Comparison of ENCODE assay signal across 8 cellular contexts in the genomic region with DNA sequence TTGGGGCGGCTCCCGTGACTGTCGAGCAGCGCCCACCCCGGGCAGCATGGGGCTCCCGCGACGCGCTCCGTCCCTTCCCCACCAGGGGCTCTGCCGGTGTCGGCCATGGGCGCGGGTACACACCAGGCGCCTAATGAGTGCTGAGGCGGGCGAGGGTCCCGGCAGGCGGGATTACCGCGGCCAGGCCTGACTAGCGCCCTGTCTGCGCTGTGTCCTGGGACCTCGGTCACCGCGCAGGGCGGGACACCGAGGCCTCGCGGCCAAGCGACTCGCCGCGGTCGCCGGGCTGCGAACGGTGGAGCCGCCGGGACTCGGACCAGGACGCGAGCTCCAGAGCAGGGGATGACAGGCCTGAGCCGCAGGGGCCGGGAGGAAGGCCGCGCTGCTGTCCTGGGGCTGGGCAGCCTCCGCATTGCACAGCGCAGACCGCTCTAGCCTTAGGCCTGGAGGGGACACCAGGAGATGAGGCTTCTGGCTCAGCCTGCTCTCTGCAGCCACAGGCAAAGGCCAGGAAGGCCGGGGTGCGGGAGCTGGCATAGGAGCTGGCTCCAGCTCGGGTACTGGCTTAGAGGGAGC. TPM values are rescaled to one million over a fixed set of nuclear protein-coding genes. Genes with fewer than 3 reads are reported as not detected.
DNase-seq lines count a peak whose midpoint lies in the region; ATAC-seq and TF ChIP-seq lines count a peak whose summit lies in the region.

No MANE protein-coding gene starts in this region.

- intact Hi-C loops in CD14-positive monocyte (cut with micrococcal nuclease) (loop anchor here (5.0 to 10.0 kb wide), 2 partner anchors 41 to 244 kb away; partner anchors contain the start of genes AGPAT2 (in 2 of the 2) and SEC16A (in 1 of the 2)), sciatic nerve (cut with DNase I) (no loop called here)

- H3K4me3 Mint-ChIP-seq in CD14-positive monocyte: peak overlapping the region; percentile 57 to 72
- H3K4me3 Mint-ChIP-seq in activated naive CD8-positive, alpha-beta T cell treated with anti-CD3 and anti-CD28 coated beads for 36 hours: peak overlapping the region; percentile 63

- H3K27me3 Mint-ChIP-seq in CD14-positive monocyte (ENCODE audit: low read depth in 3 of 3): peaks cover 6 to 12% (median 11%) of the 10 kb centered on the region in 3 donors
- peaks cover 3% of the 10 kb centered on the region for H3K27me3 Mint-ChIP-seq in activated naive CD8-positive, alpha-beta T cell treated with anti-CD3 and anti-CD28 coated beads for 36 hours

- ATAC-seq in GM19351 (IDR thresholded peaks at IDR 0.05; ENCODE audit: unreplicated experiment): peak; percentile 26
- ATAC-seq in HG03520 (IDR thresholded peaks at IDR 0.05; ENCODE audit: unreplicated experiment): peak; percentile 11
- peak; percentile 48 for ATAC-seq in sciatic nerve

- H3K36me3 Mint-ChIP-seq in CD14-positive monocyte: peaks cover 25 to 31% of the 10 kb centered on the region in 2 donors
- H3K36me3 Mint-ChIP-seq in activated naive CD8-positive, alpha-beta T cell treated with anti-CD3 and anti-CD28 coated beads for 36 hours: peaks cover 41% of the 10 kb centered on the region

- no peak for TF ChIP-seq CTCF in CD14-positive monocyte (IDR thresholded peaks at IDR 0.05)

- no peak for DNase-seq in CD14-positive monocyte (ENCODE audit: low spot score)
- no peak for DNase-seq in activated naive CD8-positive, alpha-beta T cell treated with anti-CD3 and anti-CD28 coated beads for 36 hours
- peak; percentile 77 for DNase-seq in hepatic stellate cell (ENCODE audit: low spot score)
- no peak for DNase-seq in sciatic nerve (ENCODE audit: low spot score)
- DNase-seq in stimulated activated CD4-positive, alpha-beta T cell treated with anti-CD3 and anti-CD28 coated beads, Interleukin-4, amount 100 ng/mL, for 1 hour: no peak
- DNase-seq in stimulated activated CD4-positive, alpha-beta T cell treated with anti-CD3 and anti-CD28 coated beads, Interleukin-4, amount 100 ng/mL, for 24 hours: no peak

- H3K9me3 Mint-ChIP-seq in CD14-positive monocyte: no peaks in the 10 kb centered on the region
- no peaks in the 10 kb centered on the region for H3K9me3 Mint-ChIP-seq in activated naive CD8-positive, alpha-beta T cell treated with anti-CD3 and anti-CD28 coated beads for 36 hours

- H3K4me1 Mint-ChIP-seq in CD14-positive monocyte: peaks cover 32% of the 10 kb centered on the region
- peaks cover 31% of the 10 kb centered on the region for H3K4me1 Mint-ChIP-seq in activated naive CD8-positive, alpha-beta T cell treated with anti-CD3 and anti-CD28 coated beads for 36 hours

- H3K27ac Mint-ChIP-seq in CD14-positive monocyte: no peak overlapping the region
- H3K27ac Mint-ChIP-seq in activated naive CD8-positive, alpha-beta T cell treated with anti-CD3 and anti-CD28 coated beads for 36 hours: no peak overlapping the region

RNA-seq across cellular contexts. Expression of gene LCN10, which starts 14.1 kb away (rescaled TPM):
- not detected for polyA plus RNA-seq in CD14-positive monocyte
- total RNA-seq in activated naive CD8-positive, alpha-beta T cell treated with anti-CD3 and anti-CD28 coated beads for 36 hours: 1 to 10 TPM; 5.4 to 6.1 TPM
- 5.5 TPM for total RNA-seq in sciatic nerve

RNA-seq across cellular contexts. Expression of gene DIPK1B, which starts 16.3 kb away (rescaled TPM):
- under 1 TPM in 1 of 2 donors, not detected in 1; 0.10 TPM for polyA plus RNA-seq in CD14-positive monocyte
- total RNA-seq in activated naive CD8-positive, alpha-beta T cell treated with anti-CD3 and anti-CD28 coated beads for 36 hours: under 1 TPM in 1 of 2 experiments, not detected in 1; 0.10 TPM
- total RNA-seq in sciatic nerve: 11.6 TPM

RNA-seq across cellular contexts. Expression of gene LCN6, which starts 19.7 kb away (rescaled TPM):
- polyA plus RNA-seq in CD14-positive monocyte: not detected
- total RNA-seq in activated naive CD8-positive, alpha-beta T cell treated with anti-CD3 and anti-CD28 coated beads for 36 hours: not detected
- 7.0 TPM for total RNA-seq in sciatic nerve

RNA-seq across cellular contexts. Expression of gene LCN8, which starts 29.4 kb away (rescaled TPM):
- polyA plus RNA-seq in CD14-positive monocyte: not detected
- total RNA-seq in activated naive CD8-positive, alpha-beta T cell treated with anti-CD3 and anti-CD28 coated beads for 36 hours: not detected
- total RNA-seq in sciatic nerve: not detected

RNA-seq across cellular contexts. Expression of gene LCN15, which starts 35.7 kb away (rescaled TPM):
- polyA plus RNA-seq in CD14-positive monocyte: not detected
- not detected for total RNA-seq in activated naive CD8-positive, alpha-beta T cell treated with anti-CD3 and anti-CD28 coated beads for 36 hours
- total RNA-seq in sciatic nerve: not detected

Comparison
In these comparisons a context has a peak if more than half of its experiments do, and no peak if none do; other contexts are left out.
1. RNA of gene DIPK1B, which starts 16.3 kb away (total RNA-seq): 11.6 TPM in sciatic nerve (single experiment); 0.10 TPM in activated naive CD8-positive, alpha-beta T cell treated with anti-CD3 and anti-CD28 coated beads for 36 hours; every median in the first group is over 10 times any median in the second.
2. Peak in every context shown above with its lines, with median percentiles within 50 percentile points of each other: ATAC-seq.